8 cellular contexts compared by ENCODE assay signal in the genomic region with DNA sequence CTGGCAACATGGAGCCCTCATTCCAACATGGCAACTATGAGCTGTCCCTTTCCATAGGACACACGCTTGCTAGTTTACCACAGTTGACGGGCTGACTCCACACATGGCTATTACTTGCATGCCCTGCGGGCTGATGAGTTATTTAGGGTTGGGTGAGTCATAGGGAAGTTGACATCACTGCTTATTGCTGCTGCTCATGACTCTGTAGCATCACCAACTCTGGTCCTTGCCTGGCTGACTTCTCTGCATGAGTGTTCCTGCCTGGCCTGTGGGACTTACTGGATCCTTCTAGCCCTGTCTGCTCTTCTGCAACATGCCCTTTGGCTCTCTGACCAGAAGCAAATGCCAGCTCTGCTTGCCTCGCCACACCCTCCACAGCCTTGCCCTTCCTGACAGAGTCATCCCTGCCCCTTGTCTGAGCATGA.
DNase-seq lines count a peak whose midpoint lies in the region; ATAC-seq lines count a peak whose summit lies in the region.

No MANE protein-coding gene starts in this region.

- H3K9me3 Mint-ChIP-seq in activated T-cell treated with anti-CD3 and anti-CD28 coated beads, Interleukin-2, amount 50 U/mL, for 4 hours, result no peaks in the 10 kb centered on the region

- peaks cover 4% of the 10 kb centered on the region for H3K4me1 Mint-ChIP-seq in activated T-cell treated with anti-CD3 and anti-CD28 coated beads, Interleukin-2, amount 50 U/mL, for 4 hours (ENCODE audit: low read depth)

- peak; percentile 100 for DNase-seq in ELR (ENCODE audit: low read depth)
- no peak for DNase-seq in activated T-cell treated with anti-CD3 and anti-CD28 coated beads, Interleukin-2, amount 50 U/mL, for 4 hours
- peak; percentile 53 for DNase-seq in left lobe of liver (ENCODE audit: low spot score)
- DNase-seq in T-helper 9 cell, result no peak
- DNase-seq in medulla oblongata (ENCODE audit: extremely low spot score), result no peak
- no peak for DNase-seq in SHP77 (lab: John Stamatoyannopoulos, UW)

- no peaks in the 10 kb centered on the region for H3K27me3 Mint-ChIP-seq in activated T-cell treated with anti-CD3 and anti-CD28 coated beads, Interleukin-2, amount 50 U/mL, for 4 hours (ENCODE audit: low read depth)

- ATAC-seq in GM21447 (IDR thresholded peaks at IDR 0.05; ENCODE audit: unreplicated experiment) (peak; percentile 95), HG03571 (IDR thresholded peaks at IDR 0.05; ENCODE audit: unreplicated experiment) (peak; percentile 87), left lobe of liver (peak; percentile 95)
- peak; percentile 85 to 91 for ATAC-seq in activated T-cell treated with anti-CD3 and anti-CD28 coated beads, Interleukin-2, amount 50 U/mL, for 4 hours

- H3K36me3 Mint-ChIP-seq in activated T-cell treated with anti-CD3 and anti-CD28 coated beads, Interleukin-2, amount 50 U/mL, for 4 hours (ENCODE audit: insufficient read depth), result peaks cover 36% of the 10 kb centered on the region

- no peak overlapping the region for H3K4me3 Mint-ChIP-seq in activated T-cell treated with anti-CD3 and anti-CD28 coated beads, Interleukin-2, amount 50 U/mL, for 4 hours

Comparison
In these comparisons a context has a peak if more than half of its experiments do, and no peak if none do; other contexts are left out.
1. DNase-seq: peak in ELR (single experiment) and left lobe of liver (single experiment); none in activated T-cell treated with anti-CD3 and anti-CD28 coated beads, Interleukin-2, amount 50 U/mL, for 4 hours (single experiment), T-helper 9 cell (single experiment), medulla oblongata (single experiment) and SHP77 (0 of 2).
2. Peak in every context shown above with its lines, with median percentiles within 50 percentile points of each other: ATAC-seq.